16 cellular contexts compared by ENCODE assay signal in the genomic region with DNA sequence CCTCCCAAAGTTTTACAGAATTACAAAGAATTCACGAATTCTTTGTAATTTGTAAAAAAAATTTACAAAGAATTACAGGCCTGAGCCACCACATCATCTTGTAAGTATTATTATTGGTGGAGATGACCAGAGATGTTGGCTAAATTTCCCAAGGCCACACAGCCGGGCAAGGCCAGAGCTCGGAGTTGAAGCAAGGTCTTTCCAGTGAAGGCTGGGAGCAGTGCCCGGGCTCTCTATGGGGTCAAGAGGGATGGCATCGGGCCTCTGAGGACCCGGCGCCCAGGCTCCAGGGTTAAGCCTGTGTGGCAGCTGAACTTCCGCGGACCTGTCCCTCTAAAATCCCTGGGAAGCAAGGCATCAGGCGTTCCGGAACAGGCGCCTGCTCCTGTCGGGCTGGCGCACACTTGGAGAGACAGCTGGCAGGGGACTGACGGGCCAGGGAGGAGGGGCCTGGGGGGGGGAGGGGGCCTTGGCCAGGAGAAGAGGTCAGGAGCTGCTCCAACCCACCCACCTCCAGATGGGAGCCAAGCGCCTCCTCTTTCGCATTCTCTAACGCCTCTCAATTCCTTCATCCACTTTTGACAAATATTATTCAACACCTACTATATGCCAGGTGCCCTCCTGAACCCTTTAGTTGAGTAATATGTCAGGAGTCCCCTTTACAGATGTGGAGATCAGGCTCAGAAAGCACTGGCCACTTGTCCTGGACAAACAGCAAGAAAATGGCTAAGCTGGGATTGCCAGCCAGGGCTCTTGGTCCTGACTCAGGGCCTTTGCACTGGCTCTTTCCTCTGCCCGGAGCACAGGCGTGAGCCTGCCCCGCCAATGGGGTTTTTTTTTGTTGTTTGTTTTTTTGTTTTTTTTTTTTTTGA. TPM values are rescaled to one million over a fixed set of nuclear protein-coding genes. Genes with fewer than 3 reads are reported as not detected.
"Had no signal": no experiment of that assay in that cellular context is flagged by ENCODE, and none has a peak within 500 bp of the region (broad histone marks: within the 10 kb centered on the region; RNA-seq: fewer than 3 reads in every experiment).

No MANE protein-coding gene starts in this region.

- H3K9me3 ChIP-seq: pancreas, sigmoid colon had no signal

- H3K9me3 Mint-ChIP-seq: activated CD4-positive, alpha-beta T cell treated with anti-CD3 and anti-CD28 coated beads, Interleukin-2, amount 10 ng/mL, durations not matched to agents 7 days and 5 days; activated naive CD8-positive, alpha-beta T cell treated with anti-CD3 and anti-CD28 coated beads for 36 hours; activated T-helper 1 cell treated with anti-CD3 and anti-CD28 coated beads, Interleukin-12 subunit alpha, Interleukin-12 subunit beta, Interleukin-2, Interleukin-4 antibody, amounts not matched to agents 30 ng/mL and 10 ng/mL and 1 ng/mL, durations not matched to agents 14 hours and 24 hours and 36 hours; mesothelial cell of epicardium; type B pancreatic cell had no signal

- H3K27ac ChIP-seq: brain microvascular endothelial cell, foreskin keratinocyte, pancreas, sigmoid colon had no signal

- H3K36me3 ChIP-seq: brain microvascular endothelial cell, pancreas, sigmoid colon had no signal

- H3K36me3 Mint-ChIP-seq: activated naive CD8-positive, alpha-beta T cell treated with anti-CD3 and anti-CD28 coated beads for 36 hours; mesothelial cell of epicardium; type B pancreatic cell had no signal

- H3K4me3 ChIP-seq: lung, pancreas, sigmoid colon had no signal

- H3K4me1 ChIP-seq: pancreas had no signal

- DNase-seq: activated CD4-positive, alpha-beta T cell treated with anti-CD3 and anti-CD28 coated beads, Interleukin-2, amount 10 ng/mL, durations not matched to agents 7 days and 5 days; activated CD4-positive, CD25-positive, alpha-beta regulatory T cell; activated naive CD8-positive, alpha-beta T cell treated with anti-CD3 and anti-CD28 coated beads for 36 hours; brain microvascular endothelial cell; cortex of kidney; effector CD8-positive, alpha-beta T cell; foreskin keratinocyte; pancreas; sigmoid colon; stimulated activated naive CD4-positive, alpha-beta T cell had no signal

- H3K4me3 Mint-ChIP-seq: activated naive CD8-positive, alpha-beta T cell treated with anti-CD3 and anti-CD28 coated beads for 36 hours; mesothelial cell of epicardium had no signal

- H3K27ac Mint-ChIP-seq: activated CD4-positive, alpha-beta T cell treated with anti-CD3 and anti-CD28 coated beads, Interleukin-2, amount 10 ng/mL, durations not matched to agents 7 days and 5 days; activated naive CD8-positive, alpha-beta T cell treated with anti-CD3 and anti-CD28 coated beads for 36 hours; activated T-helper 1 cell treated with anti-CD3 and anti-CD28 coated beads, Interleukin-12 subunit alpha, Interleukin-12 subunit beta, Interleukin-2, Interleukin-4 antibody, amounts not matched to agents 30 ng/mL and 10 ng/mL and 1 ng/mL, durations not matched to agents 14 hours and 24 hours and 36 hours; mesothelial cell of epicardium; type B pancreatic cell had no signal

RNA-seq across cellular contexts. Expression of a gene that starts 36.8 kb away (rescaled TPM):
- total RNA-seq: activated CD4-positive, alpha-beta T cell treated with anti-CD3 and anti-CD28 coated beads, Interleukin-2, amount 10 ng/mL, durations not matched to agents 7 days and 5 days; activated naive CD8-positive, alpha-beta T cell treated with anti-CD3 and anti-CD28 coated beads for 36 hours; activated T-helper 1 cell treated with anti-CD3 and anti-CD28 coated beads, Interleukin-12 subunit alpha, Interleukin-12 subunit beta, Interleukin-2, Interleukin-4 antibody, amounts not matched to agents 30 ng/mL and 10 ng/mL and 1 ng/mL, durations not matched to agents 14 hours and 24 hours and 36 hours; T-helper 2 cell treated with Interferon-gamma antibody and Interleukin-4, amounts not matched to agents 100 ng/mL and 5 ng/mL, for 36 hours had no signal

RNA-seq across cellular contexts. Expression of a gene that starts 56.4 kb away (rescaled TPM):
- polyA plus RNA-seq: neural cell had no signal
